In the genomic region with DNA sequence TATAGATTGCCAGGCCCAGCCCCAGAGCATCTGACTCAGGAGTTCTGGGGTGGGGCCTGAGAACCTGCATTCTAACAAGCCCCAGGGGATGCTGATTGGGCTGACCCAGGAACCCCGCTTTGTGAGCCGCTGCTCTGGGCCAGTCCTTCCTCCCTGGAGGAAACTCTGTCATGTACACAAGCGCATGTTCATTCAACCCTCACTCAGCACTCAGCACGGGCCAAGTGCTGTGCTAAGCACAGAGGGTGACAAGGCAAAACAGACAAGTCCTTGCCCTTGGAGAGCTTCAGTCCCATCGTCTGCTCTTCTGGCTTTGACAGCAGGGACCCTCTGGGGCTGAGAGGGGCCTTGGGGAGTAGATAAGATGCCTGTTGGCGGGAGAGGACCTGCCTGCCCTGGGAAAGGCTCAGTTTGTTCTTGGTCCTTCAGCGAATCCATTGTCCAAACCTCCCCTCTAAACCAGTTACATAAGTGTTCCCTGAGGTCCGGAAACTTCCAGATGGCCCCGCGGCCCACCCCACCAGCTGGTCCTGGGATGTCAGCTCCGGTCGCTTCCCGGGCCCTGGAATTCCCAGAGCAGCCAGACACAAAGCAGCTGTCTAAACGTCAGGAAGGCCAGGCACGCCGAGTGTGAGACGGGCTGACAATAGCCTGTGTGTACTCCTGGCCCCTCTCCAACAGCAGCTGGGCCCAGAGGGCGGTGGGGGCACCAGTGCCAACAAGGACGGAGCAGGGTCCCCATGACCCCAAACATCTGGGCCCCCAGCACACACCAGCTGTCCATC, we compare ENCODE assay signal across 11 cellular contexts.
DNase-seq lines count a peak whose midpoint lies in the region; ATAC-seq, FAIRE-seq and TF ChIP-seq lines count a peak whose summit lies in the region.
"Had no signal": no experiment of that assay in that cellular context is flagged by ENCODE, and none has a peak within 500 bp of the region (broad histone marks: within the 10 kb centered on the region; RNA-seq: fewer than 3 reads in every experiment).

No MANE protein-coding gene starts in this region.

- no peak overlapping the region for H3K4me3 ChIP-seq in NB4 (ENCODE audit: low read depth, low read length)
- H3K4me3 ChIP-seq in body of pancreas, result no peak overlapping the region
- H3K4me3 ChIP-seq in kidney (ENCODE audit: low read length in 2 of 2), result no peak overlapping the region

- ATAC-seq in body of pancreas (peak; percentile 43), HG03342 (IDR thresholded peaks at IDR 0.05; ENCODE audit: unreplicated experiment) (no peak)
- ATAC-seq: T-helper 17 cell had no signal

- H3K36me3 ChIP-seq in body of pancreas (replicated peaks in 1 of 2; ENCODE audit: insufficient read depth in 1 of 2, low read depth in 2 of 2) (no peaks in the 10 kb centered on the region), kidney (ENCODE audit: control insufficient read depth in 1 of 2, insufficient read depth in 2 of 2, low read length in 2 of 2) (no peaks in the 10 kb centered on the region)

- TF ChIP-seq CTCF in NB4 (IDR thresholded peaks at IDR 0.05; ENCODE audit: low read depth, low read length) (no peak), body of pancreas (IDR thresholded peaks at IDR 0.05) (no peak), kidney (IDR thresholded peaks at IDR 0.05; ENCODE audit: borderline replicate concordance, extremely low read depth, insufficient read depth) (no peak)

- H3K9me3 ChIP-seq in body of pancreas (no peaks in the 10 kb centered on the region), kidney (ENCODE audit: control insufficient read depth in 1 of 2, low read length in 2 of 2) (no peaks in the 10 kb centered on the region)

- WGBS in body of pancreas, 2 donors, result 40 to 41% methylated on average over 3 to 18 of the region's 19 CpGs

- no peaks in the 10 kb centered on the region for H3K36me3 Mint-ChIP-seq in activated T-helper 1 cell treated with anti-CD3 and anti-CD28 coated beads, Interleukin-12 subunit alpha, Interleukin-12 subunit beta, Interleukin-2, Interleukin-4 antibody, amounts not matched to agents 30 ng/mL and 10 ng/mL and 1 ng/mL, durations not matched to agents 14 hours and 24 hours and 36 hours (ENCODE audit: low read depth)
- H3K36me3 Mint-ChIP-seq: activated naive CD4-positive, alpha-beta T cell treated with anti-CD3 and anti-CD28 coated beads, Interleukin-2, amount 10 ng/mL, durations not matched to agents 7 days and 5 days had no signal

- FAIRE-seq in kidney (lab: Jason Lieb, UNC), result no peak

- intact Hi-C loops in body of pancreas (cut with DNase I) (no loop called here), kidney (cut with DNase I) (no loop called here)
- intact Hi-C loops in activated T-helper 1 cell treated with anti-CD3 and anti-CD28 coated beads, Interleukin-12 subunit alpha, Interleukin-12 subunit beta, Interleukin-2, Interleukin-4 antibody, amounts not matched to agents 30 ng/mL and 10 ng/mL and 1 ng/mL, durations not matched to agents 14 hours and 24 hours and 36 hours (cut with micrococcal nuclease), result no loop called here

- no peaks in the 10 kb centered on the region for H3K9me3 Mint-ChIP-seq in activated T-helper 1 cell treated with anti-CD3 and anti-CD28 coated beads, Interleukin-12 subunit alpha, Interleukin-12 subunit beta, Interleukin-2, Interleukin-4 antibody, amounts not matched to agents 30 ng/mL and 10 ng/mL and 1 ng/mL, durations not matched to agents 14 hours and 24 hours and 36 hours
- H3K9me3 Mint-ChIP-seq: activated naive CD4-positive, alpha-beta T cell treated with anti-CD3 and anti-CD28 coated beads, Interleukin-2, amount 10 ng/mL, durations not matched to agents 7 days and 5 days had no signal

- no peak overlapping the region for H3K27ac Mint-ChIP-seq in activated T-helper 1 cell treated with anti-CD3 and anti-CD28 coated beads, Interleukin-12 subunit alpha, Interleukin-12 subunit beta, Interleukin-2, Interleukin-4 antibody, amounts not matched to agents 30 ng/mL and 10 ng/mL and 1 ng/mL, durations not matched to agents 14 hours and 24 hours and 36 hours
- H3K27ac Mint-ChIP-seq: activated naive CD4-positive, alpha-beta T cell treated with anti-CD3 and anti-CD28 coated beads, Interleukin-2, amount 10 ng/mL, durations not matched to agents 7 days and 5 days; T-helper 17 cell had no signal

- DNase-seq in NB4 (ENCODE audit: low read depth), result peak; percentile 24
- peak; percentile 30 to 54 (median 48) for DNase-seq in body of pancreas
- DNase-seq in kidney, result peak; percentile 93
- DNase-seq in retina, result peak; percentile 70
- DNase-seq in NOMO-1 (lab: John Stamatoyannopoulos, UW; ENCODE audit: unreplicated experiment in 2 of 2), result no peak
- no peak for DNase-seq in activated T-helper 1 cell treated with anti-CD3 and anti-CD28 coated beads, Interleukin-12 subunit alpha, Interleukin-12 subunit beta, Interleukin-2, Interleukin-4 antibody, amounts not matched to agents 30 ng/mL and 10 ng/mL and 1 ng/mL, durations not matched to agents 14 hours and 24 hours and 36 hours (ENCODE audit: low spot score)
- no peak for DNase-seq in activated T-cell treated with anti-CD3 and anti-CD28 coated beads for 4 hours
- DNase-seq: activated naive CD4-positive, alpha-beta T cell treated with anti-CD3 and anti-CD28 coated beads, Interleukin-2, amount 10 ng/mL, durations not matched to agents 7 days and 5 days; GF-D8; T-helper 17 cell had no signal

- H3K27me3 ChIP-seq in body of pancreas, result no peaks in the 10 kb centered on the region

- H3K27me3 Mint-ChIP-seq in activated T-helper 1 cell treated with anti-CD3 and anti-CD28 coated beads, Interleukin-12 subunit alpha, Interleukin-12 subunit beta, Interleukin-2, Interleukin-4 antibody, amounts not matched to agents 30 ng/mL and 10 ng/mL and 1 ng/mL, durations not matched to agents 14 hours and 24 hours and 36 hours (ENCODE audit: insufficient read depth), result peaks cover 8% of the 10 kb centered on the region

- peak overlapping the region in 1 of 4 donors; percentile 14 for H3K27ac ChIP-seq in body of pancreas
- peak overlapping the region; percentile 71 to 72 for H3K27ac ChIP-seq in kidney (ENCODE audit: low read depth in 2 of 2, low read length in 2 of 2)

- H3K4me1 Mint-ChIP-seq in activated T-helper 1 cell treated with anti-CD3 and anti-CD28 coated beads, Interleukin-12 subunit alpha, Interleukin-12 subunit beta, Interleukin-2, Interleukin-4 antibody, amounts not matched to agents 30 ng/mL and 10 ng/mL and 1 ng/mL, durations not matched to agents 14 hours and 24 hours and 36 hours (ENCODE audit: low read depth), result no peaks in the 10 kb centered on the region
- H3K4me1 Mint-ChIP-seq: activated naive CD4-positive, alpha-beta T cell treated with anti-CD3 and anti-CD28 coated beads, Interleukin-2, amount 10 ng/mL, durations not matched to agents 7 days and 5 days had no signal

- H3K9ac ChIP-seq in kidney (ENCODE audit: low read length in 2 of 2), result peak overlapping the region in 1 of 2 donors; percentile 26

- H3K4me3 Mint-ChIP-seq in activated T-helper 1 cell treated with anti-CD3 and anti-CD28 coated beads, Interleukin-12 subunit alpha, Interleukin-12 subunit beta, Interleukin-2, Interleukin-4 antibody, amounts not matched to agents 30 ng/mL and 10 ng/mL and 1 ng/mL, durations not matched to agents 14 hours and 24 hours and 36 hours, result no peak overlapping the region
- H3K4me3 Mint-ChIP-seq: activated naive CD4-positive, alpha-beta T cell treated with anti-CD3 and anti-CD28 coated beads, Interleukin-2, amount 10 ng/mL, durations not matched to agents 7 days and 5 days; T-helper 17 cell had no signal

- TF ChIP-seq POLR2A in NB4 (IDR thresholded peaks at IDR 0.05; ENCODE audit: extremely low read depth, insufficient read length), result no peak
- no peak for TF ChIP-seq POLR2A in body of pancreas (IDR thresholded peaks at IDR 0.05)

- peaks cover 12% of the 10 kb centered on the region for H3K4me1 ChIP-seq in body of pancreas
- H3K4me1 ChIP-seq in kidney (ENCODE audit: control insufficient read depth in 1 of 2, insufficient read depth in 1 of 2, low read depth in 1 of 2, low read length in 2 of 2), result peaks cover 0 to 9% of the 10 kb centered on the region in 2 donors

Comparison
In these comparisons a context has a peak if more than half of its experiments do, and no peak if none do; other contexts are left out.
1. DNase-seq: peak in NB4 (single experiment), body of pancreas (4 of 4), kidney (single experiment) and retina (single experiment); none in NOMO-1 (0 of 2), activated T-helper 1 cell treated with anti-CD3 and anti-CD28 coated beads, Interleukin-12 subunit alpha, Interleukin-12 subunit beta, Interleukin-2, Interleukin-4 antibody, amounts not matched to agents 30 ng/mL and 10 ng/mL and 1 ng/mL, durations not matched to agents 14 hours and 24 hours and 36 hours (single experiment) and activated T-cell treated with anti-CD3 and anti-CD28 coated beads for 4 hours (single experiment).